In genomic region chr11:41306435-41306834, GRCh38 we compare ENCODE assay signal across 19 cellular contexts.
A peak's percentile ranks its signal among the peaks of the same experiment; 100 is the strongest.
DNase-seq lines count a peak whose midpoint lies in the region; ATAC-seq, FAIRE-seq and TF ChIP-seq lines count a peak whose summit lies in the region.
"Had no signal": no experiment of that assay in that cellular context is flagged by ENCODE, and none has a peak within 500 bp of the region (broad histone marks: within the 10 kb centered on the region; RNA-seq: fewer than 3 reads in every experiment).

No MANE protein-coding gene starts in this region.

- H3K36me3 Mint-ChIP-seq in memory B cell (no peaks in the 10 kb centered on the region), WTC11 (peaks cover 11% of the 10 kb centered on the region)

- H3K27me3 Mint-ChIP-seq in memory B cell (no peaks in the 10 kb centered on the region), WTC11 (ENCODE audit: low read depth) (peaks cover 4% of the 10 kb centered on the region; the same call in 1 of the 2 replicates)
- H3K27me3 Mint-ChIP-seq: dendritic cell treated with granulocyte-macrophage colony-stimulating factor and Interleukin-4, amounts not matched to agents 40 ng/mL and 50 ng/mL, for 4 days had no signal

- H3K27ac Mint-ChIP-seq in memory B cell, result no peak overlapping the region
- H3K27ac Mint-ChIP-seq in WTC11, result no peak overlapping the region
- H3K27ac Mint-ChIP-seq: dendritic cell treated with granulocyte-macrophage colony-stimulating factor and Interleukin-4, amounts not matched to agents 40 ng/mL and 50 ng/mL, for 4 days; immature natural killer cell; natural killer cell had no signal

- H3K9me3 ChIP-seq in OCI-LY3 (ENCODE audit: insufficient read depth, low read length) (no peaks in the 10 kb centered on the region; the same call in 1 of the 2 replicates), hepatocyte (ENCODE audit: low read depth) (no peaks in the 10 kb centered on the region)
- H3K9me3 ChIP-seq: SJSA1, testis had no signal

- no peaks in the 10 kb centered on the region for H3K79me2 ChIP-seq in OCI-LY3 (ENCODE audit: low read length)
- no peaks in the 10 kb centered on the region for H3K79me2 ChIP-seq in hepatocyte

- TF ChIP-seq POLR2A in GM12892 (IDR thresholded peaks at IDR 0.05; ENCODE audit: low read depth, low read length), result no peak

- H3K27ac ChIP-seq in OCI-LY3 (ENCODE audit: low read length) (peak overlapping the region; percentile 94), hepatocyte (no peak overlapping the region)
- H3K27ac ChIP-seq: SJSA1, testis had no signal

- H3K4me1 Mint-ChIP-seq in memory B cell (peaks cover 14% of the 10 kb centered on the region), WTC11 (peaks cover 32% of the 10 kb centered on the region)
- H3K4me1 Mint-ChIP-seq: immature natural killer cell, natural killer cell had no signal

- H3K4me2 ChIP-seq in OCI-LY3 (ENCODE audit: low read length), result peak overlapping the region; percentile 74
- no peak overlapping the region for H3K4me2 ChIP-seq in hepatocyte

- H3K36me3 ChIP-seq in OCI-LY3 (replicated peaks; ENCODE audit: low read depth, low read length) (no peaks in the 10 kb centered on the region), hepatocyte (replicated peaks; ENCODE audit: insufficient read depth, low read depth) (no peaks in the 10 kb centered on the region)
- H3K36me3 ChIP-seq: SJSA1 had no signal

- peak; percentile 32 for ATAC-seq in HG02973 (IDR thresholded peaks at IDR 0.05; ENCODE audit: unreplicated experiment)
- peak; percentile 72 for ATAC-seq in memory B cell (ENCODE audit: low read depth)
- no peak for ATAC-seq in WTC11
- no peak for ATAC-seq in HG03108 (IDR thresholded peaks at IDR 0.05; ENCODE audit: unreplicated experiment)
- ATAC-seq: natural killer cell had no signal

- H3K4me3 Mint-ChIP-seq in memory B cell (no peak overlapping the region), WTC11 (no peak overlapping the region)
- H3K4me3 Mint-ChIP-seq: dendritic cell treated with granulocyte-macrophage colony-stimulating factor and Interleukin-4, amounts not matched to agents 40 ng/mL and 50 ng/mL, for 4 days; immature natural killer cell; natural killer cell had no signal

- H3K4me3 ChIP-seq in OCI-LY3 (ENCODE audit: low read length) (peak overlapping the region; percentile 58), hepatocyte (no peak overlapping the region)
- H3K4me3 ChIP-seq: SJSA1, testis had no signal

- H4K20me1 ChIP-seq in OCI-LY3 (ENCODE audit: insufficient read depth, low read length) (no peaks in the 10 kb centered on the region), hepatocyte (ENCODE audit: insufficient read depth, poor library complexity, severe bottlenecking) (no peaks in the 10 kb centered on the region)

- peaks cover 2% of the 10 kb centered on the region for H3K9me3 Mint-ChIP-seq in memory B cell
- H3K9me3 Mint-ChIP-seq in WTC11, result peaks cover 21% of the 10 kb centered on the region
- H3K9me3 Mint-ChIP-seq: dendritic cell treated with granulocyte-macrophage colony-stimulating factor and Interleukin-4, amounts not matched to agents 40 ng/mL and 50 ng/mL, for 4 days had no signal

- H3K4me1 ChIP-seq in OCI-LY3 (ENCODE audit: low read length), result peaks cover 52% of the 10 kb centered on the region
- no peaks in the 10 kb centered on the region for H3K4me1 ChIP-seq in hepatocyte (ENCODE audit: insufficient read depth)
- H3K4me1 ChIP-seq: SJSA1, testis had no signal

- POLR2A ChIA-PET in WTC11 (lab: Charles Lee), result no interaction called here

- peak; percentile 95 for FAIRE-seq in GM12892 (lab: Jason Lieb, UNC)
- FAIRE-seq: G401.6 had no signal

- H3K27me3 ChIP-seq in OCI-LY3 (ENCODE audit: low read depth, low read length), result no peaks in the 10 kb centered on the region
- no peaks in the 10 kb centered on the region for H3K27me3 ChIP-seq in hepatocyte
- H3K27me3 ChIP-seq: SJSA1, testis had no signal

- H2AFZ ChIP-seq in OCI-LY3 (ENCODE audit: low read depth, low read length) (no peak overlapping the region), hepatocyte (no peak overlapping the region)

- no peak for TF ChIP-seq CTCF in OCI-LY3 (IDR thresholded peaks at IDR 0.05; ENCODE audit: low read depth, low read length)
- no peak for TF ChIP-seq CTCF in hepatocyte (IDR thresholded peaks at IDR 0.05; ENCODE audit: poor library complexity)
- no peak for TF ChIP-seq CTCF in WTC11 (IDR thresholded peaks at IDR 0.05)

- 96% methylated on average over 2 of the region's 2 CpGs for WGBS in hepatocyte (ENCODE audit: low lambda C conversion rate, missing lambda C conversion rate)

- peak overlapping the region; percentile 55 for H3K9ac ChIP-seq in OCI-LY3 (ENCODE audit: low read length)

- H3K9me2 ChIP-seq in hepatocyte (replicated peaks; ENCODE audit: insufficient read depth), result no peaks in the 10 kb centered on the region

- DNase-seq in GM12892 (ENCODE audit: insufficient read length) (no peak), memory B cell (ENCODE audit: low spot score in 2 of 2) (no peak), hepatocyte (ENCODE audit: low spot score) (no peak), WTC11 (ENCODE audit: low spot score) (no peak), EL (no peak)
- DNase-seq: activated CD4-positive, alpha-beta T cell treated with anti-CD3 and anti-CD28 coated beads for 48 hours; activated naive CD4-positive, alpha-beta T cell; Calu3; immature natural killer cell; mammary epithelial cell; natural killer cell; NCI-H345; testis had no signal

- CTCF ChIA-PET in WTC11 (lab: Charles Lee), result no interaction called here

TF ChIP-seq in WTC11, 78 proteins besides CTCF, POLR2A, EP300 and RAD21 (continues in another document):
- TF ChIP-seq, protein P1, sequence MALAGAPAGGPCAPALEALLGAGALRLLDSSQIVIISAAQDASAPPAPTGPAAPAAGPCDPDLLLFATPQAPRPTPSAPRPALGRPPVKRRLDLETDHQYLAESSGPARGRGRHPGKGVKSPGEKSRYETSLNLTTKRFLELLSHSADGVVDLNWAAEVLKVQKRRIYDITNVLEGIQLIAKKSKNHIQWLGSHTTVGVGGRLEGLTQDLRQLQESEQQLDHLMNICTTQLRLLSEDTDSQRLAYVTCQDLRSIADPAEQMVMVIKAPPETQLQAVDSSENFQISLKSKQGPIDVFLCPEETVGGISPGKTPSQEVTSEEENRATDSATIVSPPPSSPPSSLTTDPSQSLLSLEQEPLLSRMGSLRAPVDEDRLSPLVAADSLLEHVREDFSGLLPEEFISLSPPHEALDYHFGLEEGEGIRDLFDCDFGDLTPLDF (CRISPR knock-in tag; IDR thresholded peaks at IDR 0.05), result no peak
- TF ChIP-seq ZNF532 (CRISPR knock-in tag; IDR thresholded peaks at IDR 0.05; ENCODE audit: borderline replicate concordance) (no peak), FOXK1 (CRISPR knock-in tag; IDR thresholded peaks at IDR 0.05) (no peak), GTF2I (CRISPR knock-in tag; conservative IDR thresholded peaks at IDR 0.05) (no peak), SMAD3 (CRISPR knock-in tag; IDR thresholded peaks at IDR 0.05; ENCODE audit: borderline replicate concordance) (no peak), ZNF232 (CRISPR knock-in tag; IDR thresholded peaks at IDR 0.05) (no peak), EMX1 (CRISPR knock-in tag; IDR thresholded peaks at IDR 0.05) (no peak), ZNF263 (CRISPR knock-in tag; IDR thresholded peaks at IDR 0.05; ENCODE audit: low read depth) (no peak), NR2C2 (CRISPR knock-in tag; IDR thresholded peaks at IDR 0.05) (no peak)
- TF ChIP-seq, protein P2, sequence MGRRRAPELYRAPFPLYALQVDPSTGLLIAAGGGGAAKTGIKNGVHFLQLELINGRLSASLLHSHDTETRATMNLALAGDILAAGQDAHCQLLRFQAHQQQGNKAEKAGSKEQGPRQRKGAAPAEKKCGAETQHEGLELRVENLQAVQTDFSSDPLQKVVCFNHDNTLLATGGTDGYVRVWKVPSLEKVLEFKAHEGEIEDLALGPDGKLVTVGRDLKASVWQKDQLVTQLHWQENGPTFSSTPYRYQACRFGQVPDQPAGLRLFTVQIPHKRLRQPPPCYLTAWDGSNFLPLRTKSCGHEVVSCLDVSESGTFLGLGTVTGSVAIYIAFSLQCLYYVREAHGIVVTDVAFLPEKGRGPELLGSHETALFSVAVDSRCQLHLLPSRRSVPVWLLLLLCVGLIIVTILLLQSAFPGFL (CRISPR knock-in tag; IDR thresholded peaks at IDR 0.05; ENCODE audit: borderline replicate concordance), result no peak
- TF ChIP-seq, protein P3, sequence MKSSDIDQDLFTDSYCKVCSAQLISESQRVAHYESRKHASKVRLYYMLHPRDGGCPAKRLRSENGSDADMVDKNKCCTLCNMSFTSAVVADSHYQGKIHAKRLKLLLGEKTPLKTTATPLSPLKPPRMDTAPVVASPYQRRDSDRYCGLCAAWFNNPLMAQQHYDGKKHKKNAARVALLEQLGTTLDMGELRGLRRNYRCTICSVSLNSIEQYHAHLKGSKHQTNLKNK (CRISPR knock-in tag; IDR thresholded peaks at IDR 0.05), result no peak

Comparison
In these comparisons a context has a peak if more than half of its experiments do, and no peak if none do; other contexts are left out.
1. ATAC-seq: peak in HG02973 (single experiment) and memory B cell (single experiment); none in WTC11 (single experiment) and HG03108 (single experiment).